8 cellular contexts compared by ENCODE assay signal in the genomic region with DNA sequence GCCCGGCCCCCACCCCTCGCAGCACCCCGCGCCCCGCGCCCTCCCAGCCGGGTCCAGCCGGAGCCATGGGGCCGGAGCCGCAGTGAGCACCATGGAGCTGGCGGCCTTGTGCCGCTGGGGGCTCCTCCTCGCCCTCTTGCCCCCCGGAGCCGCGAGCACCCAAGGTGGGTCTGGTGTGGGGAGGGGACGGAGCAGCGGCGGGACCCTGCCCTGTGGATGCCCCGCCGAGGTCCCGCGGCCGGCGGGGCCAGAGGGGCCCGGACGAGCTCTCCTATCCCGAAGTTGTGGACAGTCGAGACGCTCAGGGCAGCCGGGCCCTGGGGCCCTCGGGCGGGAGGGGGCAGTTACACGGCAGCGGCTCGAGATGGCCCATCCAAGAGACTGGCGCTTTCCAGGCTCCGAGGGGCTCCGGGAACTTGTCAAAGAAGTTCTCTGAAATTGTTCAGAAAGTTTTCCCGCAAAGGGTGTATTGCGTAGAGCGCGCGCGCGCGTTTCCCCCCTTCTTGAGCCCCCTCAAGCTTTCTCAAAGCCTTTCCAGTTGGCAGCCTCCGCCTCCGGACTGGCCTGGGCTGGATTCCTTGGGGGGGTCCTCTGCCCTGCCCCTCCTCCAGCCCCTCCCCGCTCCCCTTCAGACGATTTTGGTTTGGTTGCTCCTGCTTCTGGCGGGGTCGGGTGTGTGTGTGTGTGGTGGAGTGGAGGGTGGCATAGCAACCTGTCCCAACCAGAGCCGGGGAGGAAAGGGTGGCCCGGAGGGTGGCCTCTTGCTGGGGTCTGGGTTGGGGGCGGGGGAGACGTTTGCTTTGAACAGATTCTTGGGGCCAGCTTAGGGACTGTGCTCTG. TPM values are rescaled to one million over a fixed set of nuclear protein-coding genes. Genes with fewer than 3 reads are reported as not detected.
DNase-seq lines count a peak whose midpoint lies in the region; ATAC-seq, FAIRE-seq and TF ChIP-seq lines count a peak whose summit lies in the region.

No MANE protein-coding gene starts in this region.

- no peak for TF ChIP-seq CTCF in keratinocyte (optimal IDR thresholded peaks at IDR 0.05 in 1 of 3, IDR thresholded peaks at IDR 0.05 in 1 of 3, conservative IDR thresholded peaks at IDR 0.05 in 1 of 3; ENCODE audit: extremely low read depth in 1 of 3, insufficient read depth in 2 of 3, low read length in 3 of 3)

- H3K9ac ChIP-seq in keratinocyte (ENCODE audit: control insufficient read depth, extremely low read depth, insufficient read depth, low read length) = peak overlapping the region; percentile 76

- peaks cover 2% of the 10 kb centered on the region for H3K9me1 ChIP-seq in keratinocyte (ENCODE audit: control insufficient read depth, extremely low read depth, insufficient read depth, low read length)

- no peaks in the 10 kb centered on the region for H4K20me1 ChIP-seq in keratinocyte (ENCODE audit: control insufficient read depth, extremely low read depth, insufficient read depth, low read length)

- dilution Hi-C loops in keratinocyte (cut with MboI; ENCODE audit: extremely low pct_ligation_motif_present, low sequenced_read_pairs) = no loop called here

- H3K79me2 ChIP-seq in keratinocyte (ENCODE audit: control insufficient read depth, insufficient read depth, low read length) = peaks cover 22% of the 10 kb centered on the region

- H3K4me2 ChIP-seq in keratinocyte (ENCODE audit: control insufficient read depth, extremely low read depth, insufficient read depth, low read depth, low read length) = peak overlapping the region; percentile 80

- no peak for FAIRE-seq in keratinocyte (lab: Jason Lieb, UNC)

- H3K27me3 ChIP-seq in H7 (ENCODE audit: control insufficient read depth, insufficient read depth, low read length) = no peaks in the 10 kb centered on the region
- H3K27me3 ChIP-seq in keratinocyte (ENCODE audit: control insufficient read depth, extremely low read depth, insufficient read depth, low read length) = no peaks in the 10 kb centered on the region

- H2AFZ ChIP-seq in keratinocyte (ENCODE audit: control insufficient read depth, low read length) = peak overlapping the region; percentile 31

- no peaks in the 10 kb centered on the region; the same call in 1 of the 2 replicates for H3K36me3 ChIP-seq in H7 (replicated peaks; ENCODE audit: control insufficient read depth, insufficient read depth, low read length)
- no peaks in the 10 kb centered on the region for H3K36me3 ChIP-seq in keratinocyte (ENCODE audit: control insufficient read depth in 2 of 2, extremely low read depth in 1 of 2, insufficient read depth in 2 of 2, low read length in 2 of 2)

- no peaks in the 10 kb centered on the region for H3K9me3 ChIP-seq in keratinocyte (ENCODE audit: control insufficient read depth, low read depth, low read length)

- DNase-seq in H7 (peak; percentile 81), caudate nucleus (lab: John Stamatoyannopoulos, UW) (peak in 1 of 61 donors; percentile 16), keratinocyte (ENCODE audit: low read depth, low spot score) (no peak), T-helper 1 cell (no peak), SK-N-DZ (ENCODE audit: low spot score) (no peak), NCI-H2107 (lab: John Stamatoyannopoulos, UW) (no peak)

- H3K27ac ChIP-seq in caudate nucleus (ENCODE audit: low read depth, low read length) = peak overlapping the region; percentile 16
- H3K27ac ChIP-seq in keratinocyte (ENCODE audit: control insufficient read depth, insufficient read depth, low read length) = peak overlapping the region; percentile 9
- peak overlapping the region; percentile 72 to 95 (median 89) for H3K27ac ChIP-seq in skin epidermis

- peaks cover 23% of the 10 kb centered on the region for H3K4me1 ChIP-seq in keratinocyte (ENCODE audit: control insufficient read depth, extremely low read depth, insufficient read depth, low read length)

- no peak for ATAC-seq in HG02642 (IDR thresholded peaks at IDR 0.05; ENCODE audit: poor library complexity, unreplicated experiment)

- peak overlapping the region; percentile 95 for H3K4me3 ChIP-seq in H7 (ENCODE audit: insufficient read depth, low read depth, low read length)
- H3K4me3 ChIP-seq in keratinocyte (ENCODE audit: control insufficient read depth in 2 of 3, extremely low read depth in 1 of 3, insufficient read depth in 2 of 3, low read depth in 1 of 3, low read length in 3 of 3) = peak overlapping the region; percentile 79 to 90 (median 87)
- peak overlapping the region; percentile 55 to 90 (median 78) for H3K4me3 ChIP-seq in skin epidermis

RNA-seq across cellular contexts. Expression of gene ERBB2, which starts 0.5 kb away (rescaled TPM):
- total RNA-seq in H7 (2014; rRNA removed; shearing (Covaris generic)) = 186 and 207 TPM in 2 replicates
- 21.4 to 35.8 TPM (median 26.9 TPM) in 3 replicates for polyA plus RNA-seq in keratinocyte
- 59.5 TPM for polyA plus RNA-seq in keratinocyte (2011; ENCODE audit: low read depth)
- polyA plus RNA-seq in keratinocyte (2011; cell fraction: cytosol; rRNA removed) = 10.5 and 15.2 TPM in 2 replicates
- 65.9 and 71.5 TPM in 2 replicates for polyA plus RNA-seq in keratinocyte (2011; cell fraction: nucleus; rRNA removed)
- polyA plus RNA-seq in keratinocyte (2012; ENCODE audit: low replicate concordance) = 31.6 and 48.5 TPM in 2 replicates
- polyA minus RNA-seq in keratinocyte = 40.8 to 206 TPM (median 72.4 TPM) in 3 replicates
- polyA minus RNA-seq in keratinocyte (2011; cell fraction: cytosol; rRNA and poly(A)+ RNA removed) = 44.5 TPM
- polyA minus RNA-seq in keratinocyte (2011; cell fraction: nucleus; rRNA and poly(A)+ RNA removed) = 140 and 173 TPM in 2 replicates
- polyA plus RNA-seq in SK-N-DZ (2014; cell fraction: cytosol; rRNA removed) = 5.2 and 7.0 TPM in 2 replicates
- 27.2 and 37.7 TPM in 2 replicates for polyA plus RNA-seq in SK-N-DZ (2014; cell fraction: nucleus; rRNA removed)

RNA-seq across cellular contexts. Expression of gene PGAP3, which starts 12.5 kb away (rescaled TPM):
- 15.9 and 17.6 TPM in 2 replicates for total RNA-seq in H7 (2014; rRNA removed; shearing (Covaris generic))
- 4.8 to 10.8 TPM (median 5.6 TPM) in 3 replicates for polyA plus RNA-seq in keratinocyte
- polyA plus RNA-seq in keratinocyte (2011; ENCODE audit: low read depth) = 1.8 TPM
- 3.5 and 4.9 TPM in 2 replicates for polyA plus RNA-seq in keratinocyte (2011; cell fraction: cytosol; rRNA removed)
- 21.6 and 27.4 TPM in 2 replicates for polyA plus RNA-seq in keratinocyte (2011; cell fraction: nucleus; rRNA removed)
- 5.2 and 11.7 TPM in 2 replicates for polyA plus RNA-seq in keratinocyte (2012; ENCODE audit: low replicate concordance)
- 10.4 to 23.9 TPM (median 16.9 TPM) in 3 replicates for polyA minus RNA-seq in keratinocyte
- polyA minus RNA-seq in keratinocyte (2011; cell fraction: cytosol; rRNA and poly(A)+ RNA removed) = 9.6 TPM
- polyA minus RNA-seq in keratinocyte (2011; cell fraction: nucleus; rRNA and poly(A)+ RNA removed) = 9.9 and 11.1 TPM in 2 replicates
- polyA plus RNA-seq in SK-N-DZ (2014; cell fraction: cytosol; rRNA removed) = 7.3 and 8.6 TPM in 2 replicates
- 35.0 and 37.2 TPM in 2 replicates for polyA plus RNA-seq in SK-N-DZ (2014; cell fraction: nucleus; rRNA removed)

RNA-seq across cellular contexts. Expression of gene MIEN1, which starts 30.0 kb away (rescaled TPM):
- 47.7 and 56.1 TPM in 2 replicates for total RNA-seq in H7 (2014; rRNA removed; shearing (Covaris generic))
- 38.4 to 59.0 TPM (median 51.8 TPM) in 3 replicates for polyA plus RNA-seq in keratinocyte
- polyA plus RNA-seq in keratinocyte (2011; ENCODE audit: low read depth) = 6.9 TPM
- 56.9 and 63.0 TPM in 2 replicates for polyA plus RNA-seq in keratinocyte (2011; cell fraction: cytosol; rRNA removed)
- 17.7 and 18.4 TPM in 2 replicates for polyA plus RNA-seq in keratinocyte (2011; cell fraction: nucleus; rRNA removed)
- polyA plus RNA-seq in keratinocyte (2012; ENCODE audit: low replicate concordance) = 53.2 and 63.0 TPM in 2 replicates
- polyA minus RNA-seq in keratinocyte = 17.4 to 26.6 TPM (median 26.2 TPM) in 3 replicates
- 20.1 TPM for polyA minus RNA-seq in keratinocyte (2011; cell fraction: cytosol; rRNA and poly(A)+ RNA removed)
- 5.2 and 7.8 TPM in 2 replicates for polyA minus RNA-seq in keratinocyte (2011; cell fraction: nucleus; rRNA and poly(A)+ RNA removed)
- polyA plus RNA-seq in SK-N-DZ (2014; cell fraction: cytosol; rRNA removed) = 45.6 and 85.6 TPM in 2 replicates
- 34.8 and 42.7 TPM in 2 replicates for polyA plus RNA-seq in SK-N-DZ (2014; cell fraction: nucleus; rRNA removed)

RNA-seq across cellular contexts. Expression of gene PNMT, which starts 32.1 kb away (rescaled TPM):
- total RNA-seq in H7 (2014; rRNA removed; shearing (Covaris generic)) = 2.4 and 4.0 TPM in 2 replicates
- not detected in 3 replicates for polyA plus RNA-seq in keratinocyte
- polyA plus RNA-seq in keratinocyte (2011; ENCODE audit: low read depth) = not detected
- polyA plus RNA-seq in keratinocyte (2011; cell fraction: cytosol; rRNA removed) = not detected in 2 replicates
- polyA plus RNA-seq in keratinocyte (2011; cell fraction: nucleus; rRNA removed) = not detected in 2 replicates
- not detected in 2 replicates for polyA plus RNA-seq in keratinocyte (2012; ENCODE audit: low replicate concordance)
- not detected in 3 replicates for polyA minus RNA-seq in keratinocyte
- not detected for polyA minus RNA-seq in keratinocyte (2011; cell fraction: cytosol; rRNA and poly(A)+ RNA removed)
- polyA minus RNA-seq in keratinocyte (2011; cell fraction: nucleus; rRNA and poly(A)+ RNA removed) = not detected in 2 replicates
- 2.4 and 3.4 TPM in 2 replicates for polyA plus RNA-seq in SK-N-DZ (2014; cell fraction: cytosol; rRNA removed)
- polyA plus RNA-seq in SK-N-DZ (2014; cell fraction: nucleus; rRNA removed) = 6.0 and 7.2 TPM in 2 replicates

RNA-seq across cellular contexts. Expression of gene TCAP, which starts 35.2 kb away (rescaled TPM):
- total RNA-seq in H7 (2014; rRNA removed; shearing (Covaris generic)) = 0.69 and 2.7 TPM in 2 replicates
- 0.06 to 0.26 TPM (median 0.20 TPM) in 3 replicates for polyA plus RNA-seq in keratinocyte
- 0.20 TPM for polyA plus RNA-seq in keratinocyte (2011; ENCODE audit: low read depth)
- polyA plus RNA-seq in keratinocyte (2011; cell fraction: cytosol; rRNA removed) = 0.06 and 0.13 TPM in 2 replicates
- polyA plus RNA-seq in keratinocyte (2011; cell fraction: nucleus; rRNA removed) = 0.70 and 1.1 TPM in 2 replicates
- 0.16 and 0.62 TPM in 2 replicates for polyA plus RNA-seq in keratinocyte (2012; ENCODE audit: low replicate concordance)
- polyA minus RNA-seq in keratinocyte = 0.36 to 0.79 TPM in 2 of 3 replicates, not detected in the other
- not detected for polyA minus RNA-seq in keratinocyte (2011; cell fraction: cytosol; rRNA and poly(A)+ RNA removed)
- 0.42 TPM in 1 of 2 replicates, not detected in the other for polyA minus RNA-seq in keratinocyte (2011; cell fraction: nucleus; rRNA and poly(A)+ RNA removed)
- 0.58 and 1.0 TPM in 2 replicates for polyA plus RNA-seq in SK-N-DZ (2014; cell fraction: cytosol; rRNA removed)
- polyA plus RNA-seq in SK-N-DZ (2014; cell fraction: nucleus; rRNA removed) = 7.8 and 8.8 TPM in 2 replicates

Comparison
In these comparisons a context has a peak if more than half of its experiments do, and no peak if none do; other contexts are left out.
1. H3K27ac ChIP-seq: peak in every context shown above with its lines; median percentile 89 in skin epidermis; 16 in caudate nucleus; 9 in keratinocyte.